8 cellular contexts compared by ENCODE assay signal in the genomic region with DNA sequence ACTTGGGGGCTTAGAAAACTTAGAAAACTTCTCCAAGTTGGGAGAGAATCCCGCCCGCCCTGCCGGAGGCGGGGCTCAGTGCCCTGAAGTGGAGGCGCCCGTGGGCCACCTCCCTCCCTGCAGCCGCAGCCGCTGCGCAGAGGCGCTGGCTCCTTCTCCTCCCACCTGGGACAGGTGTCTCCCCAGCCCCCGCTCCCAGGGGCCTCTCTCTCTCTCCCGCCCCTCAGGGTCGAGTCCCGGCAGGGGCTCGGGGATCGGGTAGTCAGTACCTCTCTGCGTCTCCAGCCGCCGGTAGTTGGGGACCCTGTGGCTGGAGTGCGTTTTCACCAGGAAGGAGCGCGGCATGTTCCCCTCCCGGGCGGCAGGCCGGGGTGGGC. TPM values are rescaled to one million over a fixed set of nuclear protein-coding genes. Genes with fewer than 3 reads are reported as not detected.
DNase-seq lines count a peak whose midpoint lies in the region; ATAC-seq and TF ChIP-seq lines count a peak whose summit lies in the region.

No MANE protein-coding gene starts in this region.

- DNase-seq in DND-41 = no peak
- peak; percentile 67 for DNase-seq in GM23338 (ENCODE audit: low spot score)
- peak; percentile 61 for DNase-seq in NCI-H510A (lab: John Stamatoyannopoulos, UW)
- DNase-seq in MCF 10A (ENCODE audit: unreplicated experiment) = no peak
- DNase-seq in lung (ENCODE audit: low spot score) = no peak
- DNase-seq in type B pancreatic cell (ENCODE audit: extremely low spot score, unreplicated experiment) = no peak
- no peak for DNase-seq in NCI-H2081 treated with DMSO at 0.1 percent for 48 hours (lab: John Stamatoyannopoulos, UW)
- DNase-seq in NOMO-1 treated with dmso at 0.1 percent for 144 hours (lab: John Stamatoyannopoulos, UW; ENCODE audit: unreplicated experiment) = no peak

- H3K9ac ChIP-seq in DND-41 (ENCODE audit: low read depth, low read length) = peak overlapping the region; percentile 30; the same call in 1 of the 2 replicates

- H3K36me3 ChIP-seq in DND-41 (ENCODE audit: insufficient read depth, low read length) (no peaks in the 10 kb centered on the region), GM23338 (ENCODE audit: insufficient read depth) (no peaks in the 10 kb centered on the region), lung (ENCODE audit: control insufficient read depth in 2 of 2, insufficient read depth in 2 of 2, low read length in 2 of 2) (no peaks in the 10 kb centered on the region)

- H3F3A ChIP-seq in GM23338 (replicated peaks; ENCODE audit: low read depth) = 0 out of 2 replicates have a peak, but pooled peaks cover 6% of the 10 kb centered on the region

- TF ChIP-seq CTCF in DND-41 (IDR thresholded peaks at IDR 0.05; ENCODE audit: borderline replicate concordance, extremely low read depth, low read length, poor library complexity, severe bottlenecking) (no peak), GM23338 (conservative IDR thresholded peaks at IDR 0.05; ENCODE audit: low read depth in 2 of 2) (no peak), MCF 10A (IDR thresholded peaks at IDR 0.05; ENCODE audit: unreplicated experiment) (no peak), lung (IDR thresholded peaks at IDR 0.05; ENCODE audit: control extremely low read depth, extremely low read depth) (no peak), type B pancreatic cell (conservative IDR thresholded peaks at IDR 0.05) (no peak)

- POLR2A ChIA-PET in MCF 10A (lab: Yijun Ruan, JAX) = interaction anchor here (0.6 to 1.9 kb wide), 2 partner anchors 22 to 152 kb away, joined by 3 to 10 read pairs; a partner anchor contains a TSS

- H2AFZ ChIP-seq in DND-41 (ENCODE audit: low read depth, low read length) (no peak overlapping the region), GM23338 (peak overlapping the region; percentile 94)

- H3K9me3 ChIP-seq in DND-41 (ENCODE audit: insufficient read depth, low read length, severe bottlenecking) = no peaks in the 10 kb centered on the region
- no peaks in the 10 kb centered on the region for H3K9me3 ChIP-seq in lung (ENCODE audit: control insufficient read depth in 2 of 2, insufficient read depth in 1 of 2, low read length in 1 of 2)

- H3K27ac Mint-ChIP-seq in GM23338 (no peak overlapping the region), MCF 10A (ENCODE audit: low read depth, unreplicated experiment) (no peak overlapping the region), type B pancreatic cell (no peak overlapping the region)

- 1% methylated on average over 19 to 25 of the region's 25 CpGs for WGBS in lung, 2 donors

- no peaks in the 10 kb centered on the region for H3K9me2 ChIP-seq in GM23338 (ENCODE audit: insufficient read depth)

- H3K27me3 Mint-ChIP-seq in GM23338 (ENCODE audit: insufficient read depth, low read depth, poor library complexity) (peaks cover 37% of the 10 kb centered on the region), MCF 10A (ENCODE audit: insufficient read depth, unreplicated experiment) (peaks cover 32% of the 10 kb centered on the region), type B pancreatic cell (peaks cover 55% of the 10 kb centered on the region)

- peak overlapping the region; percentile 68 for H3K4me2 ChIP-seq in DND-41 (ENCODE audit: insufficient read depth, low read length)
- peak overlapping the region; percentile 97 for H3K4me2 ChIP-seq in GM23338

- H3K4me1 Mint-ChIP-seq in GM23338 (peaks cover 15% of the 10 kb centered on the region), MCF 10A (ENCODE audit: insufficient read depth, unreplicated experiment) (no peaks in the 10 kb centered on the region), type B pancreatic cell (ENCODE audit: unreplicated experiment) (no peaks in the 10 kb centered on the region)

- H3K27me3 ChIP-seq in DND-41 (ENCODE audit: insufficient read depth, low read length, poor library complexity) (peaks cover 20% of the 10 kb centered on the region), GM23338 (ENCODE audit: insufficient read depth) (peaks cover 10% of the 10 kb centered on the region), lung (ENCODE audit: control insufficient read depth, insufficient read depth) (no peaks in the 10 kb centered on the region)

- H3K4me1 ChIP-seq in DND-41 (ENCODE audit: insufficient read depth, low read length) (peaks cover 15% of the 10 kb centered on the region), GM23338 (ENCODE audit: insufficient read depth) (peaks cover 9% of the 10 kb centered on the region), lung (ENCODE audit: control insufficient read depth in 2 of 2, insufficient read depth in 2 of 2, low read length in 2 of 2) (peaks cover 0 to 3% of the 10 kb centered on the region in 2 donors)

- H3K4me3 ChIP-seq in DND-41 (ENCODE audit: low read depth in 1 of 2, low read length in 2 of 2) (peak overlapping the region; percentile 16 to 50; a peak in 3 of 4 replicates), GM23338 (peak overlapping the region; percentile 96), lung (peak overlapping the region; percentile 6)

- H3K9me3 Mint-ChIP-seq in GM23338 (no peaks in the 10 kb centered on the region), MCF 10A (ENCODE audit: unreplicated experiment) (no peaks in the 10 kb centered on the region), type B pancreatic cell (no peaks in the 10 kb centered on the region)

- H3K36me3 Mint-ChIP-seq in GM23338 (ENCODE audit: low read depth) (no peaks in the 10 kb centered on the region), MCF 10A (ENCODE audit: insufficient read depth, unreplicated experiment) (no peaks in the 10 kb centered on the region), type B pancreatic cell (no peaks in the 10 kb centered on the region)

- CTCF ChIA-PET in MCF 10A (lab: Yijun Ruan, JAX) = no interaction called here

- peaks cover 24% of the 10 kb centered on the region for H4K20me1 ChIP-seq in DND-41 (ENCODE audit: insufficient read depth, low read length)
- H4K20me1 ChIP-seq in GM23338 (replicated peaks; ENCODE audit: insufficient read depth) = 0 out of 2 replicates have a peak, but pooled peaks cover 5% of the 10 kb centered on the region

- H3K79me2 ChIP-seq in DND-41 (ENCODE audit: insufficient read depth, low read length) (no peaks in the 10 kb centered on the region), GM23338 (replicated peaks; ENCODE audit: insufficient read depth) (peaks cover 4% of the 10 kb centered on the region)

- ATAC-seq in DND-41 (ENCODE audit: insufficient read depth, low read depth) (peak; percentile 51; the same call in 2 of the 3 replicates), GM23338 (peak; percentile 59), lung (ENCODE audit: insufficient read depth, low FRiP score) (peak; percentile 43)

- H3K4me3 Mint-ChIP-seq in GM23338 (peak overlapping the region; percentile 74), MCF 10A (ENCODE audit: unreplicated experiment) (peak overlapping the region; percentile 65), type B pancreatic cell (peak overlapping the region; percentile 65)

- BruUV-seq in MCF 10A (replicated peaks; lab: Mats Ljungman, UMichigan) = no TSS peak

- intact Hi-C loops in MCF 10A (cut with micrococcal nuclease) = no loop called here

- no peak overlapping the region for H3K27ac ChIP-seq in DND-41 (ENCODE audit: low read length)
- H3K27ac ChIP-seq in GM23338 (ENCODE audit: low read depth) = no peak overlapping the region
- H3K27ac ChIP-seq in lung (ENCODE audit: low read depth in 1 of 2, low read length in 1 of 2) = peak overlapping the region; percentile 22 to 43

RNA-seq across cellular contexts. Expression of a gene that starts 0.3 kb away (rescaled TPM):
- 19.2 and 19.4 TPM in 2 replicates for total RNA-seq in GM23338 (2014; rRNA removed; shearing (Covaris generic))
- polyA plus RNA-seq in GM23338 (2016; fragmentation: Nextera tagmentation; extraction: Ambion mirVana) = 10.0 and 10.3 TPM in 2 replicates
- not detected in 2 replicates for total RNA-seq in MCF 10A (2022)
- total RNA-seq in lung = 1 to 10 TPM; 1.1 to 2.6 TPM
- polyA plus RNA-seq in lung = 1 to 10 TPM; 3.2 to 3.8 TPM
- total RNA-seq in type B pancreatic cell (ENCODE audit: low replicate concordance) = 0.68 and 0.79 TPM in 2 replicates

RNA-seq across cellular contexts. Expression of a gene that starts 20.2 kb away (rescaled TPM):
- total RNA-seq in GM23338 (2014; rRNA removed; shearing (Covaris generic)) = 39.6 and 43.4 TPM in 2 replicates
- polyA plus RNA-seq in GM23338 (2016; fragmentation: Nextera tagmentation; extraction: Ambion mirVana) (24.9 and 27.8 TPM in 2 replicates), lung (10 to 100 TPM; 42.4 to 51.6 TPM)
- total RNA-seq in MCF 10A (2022) (17.5 and 18.5 TPM in 2 replicates), lung (10 to 100 TPM; 15.2 to 45.9 TPM), type B pancreatic cell (ENCODE audit: low replicate concordance) (11.9 and 20.1 TPM in 2 replicates)

RNA-seq across cellular contexts. Expression of a gene that starts 20.3 kb away (rescaled TPM):
- total RNA-seq in GM23338 (2014; rRNA removed; shearing (Covaris generic)) = 15.4 and 22.3 TPM in 2 replicates
- 25.7 and 33.6 TPM in 2 replicates for polyA plus RNA-seq in GM23338 (2016; fragmentation: Nextera tagmentation; extraction: Ambion mirVana)
- total RNA-seq in MCF 10A (2022) = 26.9 and 40.8 TPM in 2 replicates
- total RNA-seq in lung = 10 to 100 TPM in 1 of 2 donors, 1 to 10 TPM in 1; 5.7 to 23.4 TPM
- polyA plus RNA-seq in lung = 10 to 100 TPM; 17.2 to 19.4 TPM
- 25.1 and 27.1 TPM in 2 replicates for total RNA-seq in type B pancreatic cell (ENCODE audit: low replicate concordance)

RNA-seq across cellular contexts. Expression of a gene that starts 23.2 kb away (rescaled TPM):
- 144 and 149 TPM in 2 replicates for total RNA-seq in GM23338 (2014; rRNA removed; shearing (Covaris generic))
- polyA plus RNA-seq in GM23338 (2016; fragmentation: Nextera tagmentation; extraction: Ambion mirVana) (94.2 and 95.3 TPM in 2 replicates), lung (100 to 1,000 TPM; 115 to 135 TPM)
- total RNA-seq in MCF 10A (2022) (30.3 and 32.4 TPM in 2 replicates), lung (100 to 1,000 TPM in 1 of 2 donors, 10 to 100 TPM in 1; 39.1 to 123 TPM), type B pancreatic cell (ENCODE audit: low replicate concordance) (59.0 and 60.6 TPM in 2 replicates)

RNA-seq across cellular contexts. Expression of a gene that starts 35.2 kb away (rescaled TPM):
- 228 and 275 TPM in 2 replicates for total RNA-seq in GM23338 (2014; rRNA removed; shearing (Covaris generic))
- polyA plus RNA-seq in GM23338 (2016; fragmentation: Nextera tagmentation; extraction: Ambion mirVana) = 281 and 285 TPM in 2 replicates
- 0.54 and 0.84 TPM in 2 replicates for total RNA-seq in MCF 10A (2022)
- 100 to 1,000 TPM; 113 to 404 TPM for total RNA-seq in lung
- polyA plus RNA-seq in lung = 100 to 1,000 TPM; 294 to 879 TPM
- total RNA-seq in type B pancreatic cell (ENCODE audit: low replicate concordance) = 120 and 144 TPM in 2 replicates

Comparison
In these comparisons a context has a peak if more than half of its experiments do, and no peak if none do; other contexts are left out.
1. DNase-seq: peak in GM23338 (single experiment) and NCI-H510A (single experiment); none in DND-41 (single experiment), MCF 10A (single experiment), lung (single experiment), type B pancreatic cell (single experiment), NCI-H2081 treated with DMSO at 0.1 percent for 48 hours (single experiment) and NOMO-1 treated with dmso at 0.1 percent for 144 hours (single experiment).
2. H3K27ac ChIP-seq: peak in lung (2 of 2); none in DND-41 (single experiment) and GM23338 (single experiment).
3. H3K4me3 ChIP-seq: peak in every context shown above with its lines; median percentile 96 in GM23338; 33 in DND-41; 6 in lung.
4. Peak in every context shown above with its lines, with median percentiles within 50 percentile points of each other: ATAC-seq and H3K4me3 Mint-ChIP-seq.